In genomic region chr19:55673465-55673864, GRCh38 we compare ENCODE assay signal across 14 cellular contexts. TPM values are rescaled to one million over a fixed set of nuclear protein-coding genes. Genes with fewer than 3 reads are reported as not detected.
DNase-seq lines count a peak whose midpoint lies in the region; ATAC-seq, FAIRE-seq and TF ChIP-seq lines count a peak whose summit lies in the region.
"Had no signal": no experiment of that assay in that cellular context is flagged by ENCODE, and none has a peak within 500 bp of the region (broad histone marks: within the 10 kb centered on the region; RNA-seq: fewer than 3 reads in every experiment).

No MANE protein-coding gene starts in this region.

- no peaks in the 10 kb centered on the region for H3K27me3 Mint-ChIP-seq in activated naive CD4-positive, alpha-beta T cell treated with anti-CD3 and anti-CD28 coated beads, Interleukin-2, amount 50 U/mL, for 24 hours
- peaks cover 5% of the 10 kb centered on the region for H3K27me3 Mint-ChIP-seq in brain

- H3K9me2 ChIP-seq in OCI-LY1 (ENCODE audit: low read depth, low read length): no peaks in the 10 kb centered on the region

- H3K9ac ChIP-seq in OCI-LY1 (ENCODE audit: low read length): no peak overlapping the region; the same call in 1 of the 2 replicates

- H2AFZ ChIP-seq in OCI-LY1 (ENCODE audit: low read length): no peak overlapping the region

- no peak overlapping the region for H3K4me3 ChIP-seq in OCI-LY1 (ENCODE audit: low read depth, low read length, poor library complexity, severe bottlenecking)
- no peak overlapping the region for H3K4me3 ChIP-seq in small intestine (ENCODE audit: low read depth in 1 of 2, low read length in 2 of 2)
- H3K4me3 ChIP-seq: uterus had no signal

- H3K9me3 ChIP-seq in OCI-LY1 (ENCODE audit: low read length): no peaks in the 10 kb centered on the region
- H3K9me3 ChIP-seq in small intestine (ENCODE audit: control insufficient read depth, low read depth): no peaks in the 10 kb centered on the region
- H3K9me3 ChIP-seq: BE2C, HAP-1, uterus had no signal

- peak overlapping the region; percentile 6 for H3K4me3 Mint-ChIP-seq in activated naive CD4-positive, alpha-beta T cell treated with anti-CD3 and anti-CD28 coated beads, Interleukin-2, amount 50 U/mL, for 24 hours
- peak overlapping the region; percentile 18 to 75 (median 72) for H3K4me3 Mint-ChIP-seq in brain
- H3K4me3 Mint-ChIP-seq in stimulated activated effector memory CD8-positive, alpha-beta T cell treated with anti-CD3 and anti-CD28 coated beads, Interleukin-12 subunit alpha, Interleukin-12 subunit beta, amount 100 ng/mL, for 72 hours: peak overlapping the region; percentile 93

- H3K27me3 ChIP-seq in OCI-LY1 (ENCODE audit: insufficient read depth, low read length) (no peaks in the 10 kb centered on the region), small intestine (ENCODE audit: control insufficient read depth in 2 of 2, insufficient read depth in 2 of 2, low read length in 2 of 2) (no peaks in the 10 kb centered on the region)
- H3K27me3 ChIP-seq: BE2C, uterus had no signal

- peaks cover 24% of the 10 kb centered on the region for H3K79me2 ChIP-seq in OCI-LY1 (ENCODE audit: insufficient read depth, low read length)

- H3K27ac Mint-ChIP-seq in activated naive CD4-positive, alpha-beta T cell treated with anti-CD3 and anti-CD28 coated beads, Interleukin-2, amount 50 U/mL, for 24 hours: peak overlapping the region; percentile 71
- H3K27ac Mint-ChIP-seq in brain: peak overlapping the region in 2 of 5 experiments; percentile 83 to 89
- H3K27ac Mint-ChIP-seq in stimulated activated effector memory CD8-positive, alpha-beta T cell treated with anti-CD3 and anti-CD28 coated beads, Interleukin-12 subunit alpha, Interleukin-12 subunit beta, amount 100 ng/mL, for 72 hours: peak overlapping the region; percentile 8

- TF ChIP-seq CTCF in OCI-LY1 (IDR thresholded peaks at IDR 0.05; ENCODE audit: low read length) (no peak), brain (conservative IDR thresholded peaks at IDR 0.05) (no peak)

- no peaks in the 10 kb centered on the region for H4K20me1 ChIP-seq in OCI-LY1 (ENCODE audit: insufficient read depth, low read length)

- no peaks in the 10 kb centered on the region for H3K9me3 Mint-ChIP-seq in activated naive CD4-positive, alpha-beta T cell treated with anti-CD3 and anti-CD28 coated beads, Interleukin-2, amount 50 U/mL, for 24 hours
- H3K9me3 Mint-ChIP-seq in brain: no peaks in the 10 kb centered on the region
- no peaks in the 10 kb centered on the region for H3K9me3 Mint-ChIP-seq in stimulated activated effector memory CD8-positive, alpha-beta T cell treated with anti-CD3 and anti-CD28 coated beads, Interleukin-12 subunit alpha, Interleukin-12 subunit beta, amount 100 ng/mL, for 72 hours

- H3K27ac ChIP-seq in OCI-LY1 (ENCODE audit: low read depth, low read length, poor library complexity, severe bottlenecking): peak overlapping the region; percentile 51
- H3K27ac ChIP-seq in small intestine (ENCODE audit: low read depth in 1 of 2, low read length in 1 of 2): no peak overlapping the region

- WGBS in small intestine, 3 donors: 80 to 82% (median 81%) methylated on average over 9 of the region's 9 CpGs

- H3F3A ChIP-seq in OCI-LY1 (ENCODE audit: insufficient read depth, low read length): no peaks in the 10 kb centered on the region; the same call in 1 of the 2 replicates

- H3K4me2 ChIP-seq in OCI-LY1 (ENCODE audit: low read length): peak overlapping the region; percentile 1; the same call in 1 of the 2 replicates

- no peak for DNase-seq in activated naive CD4-positive, alpha-beta T cell treated with Interleukin-2 at 50 U/mL for 16 hours
- no peak for DNase-seq in stimulated activated effector memory CD8-positive, alpha-beta T cell treated with anti-CD3 and anti-CD28 coated beads, Interleukin-12 subunit alpha, Interleukin-12 subunit beta, amount 100 ng/mL, for 72 hours (ENCODE audit: low spot score in 2 of 2)
- DNase-seq in activated gamma-delta T cell treated with Interleukin-2 at 50 U/mL for 16 hours: no peak
- no peak for DNase-seq in kidney tubule cell (ENCODE audit: low spot score)
- DNase-seq in small intestine: no peak
- DNase-seq: BE2C, erythroblast, Kasumi-1, SIG-M5, uterus had no signal

- ATAC-seq in stimulated activated effector memory CD8-positive, alpha-beta T cell treated with anti-CD3 and anti-CD28 coated beads, Interleukin-12 subunit alpha, Interleukin-12 subunit beta, amount 100 ng/mL, for 72 hours: no peak

- peaks cover 53% of the 10 kb centered on the region for H3K4me1 ChIP-seq in OCI-LY1 (ENCODE audit: insufficient read depth, low read length, severe bottlenecking)
- H3K4me1 ChIP-seq in small intestine (ENCODE audit: control insufficient read depth in 2 of 2, insufficient read depth in 1 of 2, low read depth in 1 of 2, low read length in 1 of 2): peaks cover 4 to 11% of the 10 kb centered on the region in 2 donors

- peaks cover 55% of the 10 kb centered on the region for H3K36me3 ChIP-seq in OCI-LY1 (ENCODE audit: insufficient read depth, low read length)
- peaks cover 19 to 26% of the 10 kb centered on the region in 2 donors for H3K36me3 ChIP-seq in small intestine (ENCODE audit: control insufficient read depth in 2 of 2, insufficient read depth in 2 of 2, low read length in 2 of 2)
- H3K36me3 ChIP-seq: uterus had no signal

- H3K4me1 Mint-ChIP-seq in activated naive CD4-positive, alpha-beta T cell treated with anti-CD3 and anti-CD28 coated beads, Interleukin-2, amount 50 U/mL, for 24 hours: peaks cover 60% of the 10 kb centered on the region
- H3K4me1 Mint-ChIP-seq in brain: peaks cover 60% of the 10 kb centered on the region
- H3K4me1 Mint-ChIP-seq in stimulated activated effector memory CD8-positive, alpha-beta T cell treated with anti-CD3 and anti-CD28 coated beads, Interleukin-12 subunit alpha, Interleukin-12 subunit beta, amount 100 ng/mL, for 72 hours: peaks cover 72% of the 10 kb centered on the region

- peaks cover 9% of the 10 kb centered on the region for H3K36me3 Mint-ChIP-seq in activated naive CD4-positive, alpha-beta T cell treated with anti-CD3 and anti-CD28 coated beads, Interleukin-2, amount 50 U/mL, for 24 hours
- H3K36me3 Mint-ChIP-seq in brain: peaks cover 39% of the 10 kb centered on the region
- H3K36me3 Mint-ChIP-seq in stimulated activated effector memory CD8-positive, alpha-beta T cell treated with anti-CD3 and anti-CD28 coated beads, Interleukin-12 subunit alpha, Interleukin-12 subunit beta, amount 100 ng/mL, for 72 hours: peaks cover 92% of the 10 kb centered on the region

- no peak for FAIRE-seq in small intestine (lab: Jason Lieb, UNC)

RNA-seq across cellular contexts. Expression of gene EPN1, which starts 1.6 kb away (rescaled TPM):
- polyA plus RNA-seq in brain (ENCODE audit: insufficient read depth, low read depth, low replicate concordance): 174 TPM
- 100 to 1,000 TPM; 161 to 193 (median 175) TPM for polyA plus RNA-seq in small intestine

RNA-seq across cellular contexts. Expression of gene U2AF2, which starts 18.6 kb away (rescaled TPM):
- polyA plus RNA-seq in brain (ENCODE audit: insufficient read depth, low read depth, low replicate concordance) (199 TPM), small intestine (100 to 1,000 TPM in 1 of 3 donors, 10 to 100 TPM in 2; 74.0 to 142 (median 89.2) TPM)

RNA-seq across cellular contexts. Expression of gene CCDC106, which starts 25.5 kb away (rescaled TPM):
- polyA plus RNA-seq in brain (ENCODE audit: insufficient read depth, low read depth, low replicate concordance) (31.4 TPM), small intestine (1 to 10 TPM; 2.5 to 6.5 (median 4.6) TPM)

RNA-seq across cellular contexts. Expression of gene ZNF581, which starts 30.0 kb away (rescaled TPM):
- polyA plus RNA-seq in brain (ENCODE audit: insufficient read depth, low read depth, low replicate concordance) (24.5 TPM), small intestine (10 to 100 TPM; 15.9 to 29.2 (median 17.7) TPM)

RNA-seq across cellular contexts. Expression of gene ZNF580, which starts 32.7 kb away (rescaled TPM):
- polyA plus RNA-seq in brain (ENCODE audit: insufficient read depth, low read depth, low replicate concordance) (43.5 TPM), small intestine (10 to 100 TPM in 2 of 3 donors, 1 to 10 TPM in 1; 8.3 to 16.8 (median 16.3) TPM)

Comparison
In these comparisons a context has a peak if more than half of its experiments do, and no peak if none do; other contexts are left out.
1. H3K4me3 Mint-ChIP-seq: peak in every context shown above with its lines; median percentile 93 in stimulated activated effector memory CD8-positive, alpha-beta T cell treated with anti-CD3 and anti-CD28 coated beads, Interleukin-12 subunit alpha, Interleukin-12 subunit beta, amount 100 ng/mL, for 72 hours; 72 in brain; 6 in activated naive CD4-positive, alpha-beta T cell treated with anti-CD3 and anti-CD28 coated beads, Interleukin-2, amount 50 U/mL, for 24 hours.